Comparison of ENCODE assay signal across 8 cellular contexts in the genomic region with DNA sequence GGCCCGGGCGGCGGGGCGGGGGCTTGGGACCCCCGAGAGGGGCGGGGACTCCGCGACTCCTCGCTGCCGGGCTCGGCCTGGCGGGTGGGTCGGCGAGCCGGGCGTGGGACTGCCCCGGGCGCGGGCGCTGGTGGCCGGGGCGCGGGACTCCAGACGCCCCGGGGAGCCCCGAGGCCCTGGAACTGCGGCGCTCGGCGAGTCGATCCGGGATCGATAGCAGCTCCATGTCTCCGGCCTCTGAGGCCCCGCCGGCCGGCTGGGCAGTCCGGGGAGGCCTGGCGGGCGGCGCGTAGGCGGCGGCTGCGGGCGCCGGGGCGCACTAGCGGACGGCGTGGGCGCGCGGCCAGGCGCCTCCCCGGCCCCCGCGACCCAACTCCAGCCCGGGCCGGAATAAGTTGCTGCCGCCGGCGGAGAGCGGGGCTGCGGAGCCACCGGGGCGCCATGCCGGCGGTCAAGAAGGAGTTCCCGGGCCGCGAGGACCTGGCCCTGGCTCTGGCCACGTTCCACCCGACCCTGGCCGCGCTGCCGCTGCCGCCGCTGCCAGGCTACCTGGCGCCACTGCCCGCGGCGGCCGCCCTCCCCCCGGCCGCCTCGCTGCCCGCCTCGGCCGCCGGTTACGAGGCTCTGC. TPM values are rescaled to one million over a fixed set of nuclear protein-coding genes. Genes with fewer than 3 reads are reported as not detected.
A peak's percentile ranks its signal among the peaks of the same experiment; 100 is the strongest.
DNase-seq lines count a peak whose midpoint lies in the region; ATAC-seq and TF ChIP-seq lines count a peak whose summit lies in the region.

No MANE protein-coding gene starts in this region.

- no peaks in the 10 kb centered on the region for H3K36me3 ChIP-seq in thymus (ENCODE audit: control insufficient read depth, insufficient read depth)

- no peak for TF ChIP-seq CTCF in WI38 (IDR thresholded peaks at IDR 0.05; ENCODE audit: low read depth, low read length)

- peaks cover 20% of the 10 kb centered on the region for H3K4me1 ChIP-seq in thymus (ENCODE audit: control insufficient read depth, insufficient read depth, low read length)

- H3K9me3 ChIP-seq in thymus (ENCODE audit: control insufficient read depth), result peaks cover 1% of the 10 kb centered on the region

- DNase-seq in NCI-H146 (lab: John Stamatoyannopoulos, UW) (peak; percentile 49), NCI-H146 treated with DMSO at 0.1 percent for 48 hours (lab: John Stamatoyannopoulos, UW; ENCODE audit: unreplicated experiment) (no peak), left lobe of liver (ENCODE audit: low spot score) (no peak), AG20443 (ENCODE audit: low spot score) (no peak), T1000 (lab: John Stamatoyannopoulos, UW) (no peak)
- DNase-seq in stimulated activated CD8-positive, alpha-beta memory T cell treated with anti-CD3 and anti-CD28 coated beads, Interleukin-4, amount 100 ng/mL, for 48 hours, result no peak

- under 1% methylated on average over 92 of the region's 92 CpGs for WGBS in thymus

- peak; percentile 6 for ATAC-seq in left lobe of liver

- no peak overlapping the region for H3K27ac ChIP-seq in thymus (ENCODE audit: low read depth)

- H3K27me3 ChIP-seq in thymus (ENCODE audit: control insufficient read depth, insufficient read depth), result peaks cover 83% of the 10 kb centered on the region

- peak overlapping the region; percentile 48 for H3K4me3 ChIP-seq in WI38 (ENCODE audit: low read depth, low read length)
- peak overlapping the region; percentile 47 for H3K4me3 ChIP-seq in thymus (ENCODE audit: low read length)

RNA-seq across cellular contexts. Expression of gene SAMD11, which starts 0.4 kb away (rescaled TPM):
- 4.9 TPM for total RNA-seq in left lobe of liver
- polyA plus RNA-seq in thymus, result 1.7 TPM

RNA-seq across cellular contexts. Expression of gene NOC2L, which starts 35.0 kb away (rescaled TPM):
- 32.5 TPM for total RNA-seq in left lobe of liver
- polyA plus RNA-seq in thymus, result 74.3 TPM

RNA-seq across cellular contexts. Expression of gene KLHL17, which starts 36.3 kb away (rescaled TPM):
- 7.3 TPM for total RNA-seq in left lobe of liver
- polyA plus RNA-seq in thymus, result 34.5 TPM

RNA-seq across cellular contexts. Expression of gene PLEKHN1, which starts 42.2 kb away (rescaled TPM):
- total RNA-seq in left lobe of liver, result 0.28 TPM
- polyA plus RNA-seq in thymus, result 1.7 TPM

RNA-seq across cellular contexts. Expression of gene PERM1, which starts 57.8 kb away (rescaled TPM):
- 0.83 TPM for total RNA-seq in left lobe of liver
- polyA plus RNA-seq in thymus, result 0.59 TPM
